ENCODE assay signal across 13 cellular contexts in the genomic region with DNA sequence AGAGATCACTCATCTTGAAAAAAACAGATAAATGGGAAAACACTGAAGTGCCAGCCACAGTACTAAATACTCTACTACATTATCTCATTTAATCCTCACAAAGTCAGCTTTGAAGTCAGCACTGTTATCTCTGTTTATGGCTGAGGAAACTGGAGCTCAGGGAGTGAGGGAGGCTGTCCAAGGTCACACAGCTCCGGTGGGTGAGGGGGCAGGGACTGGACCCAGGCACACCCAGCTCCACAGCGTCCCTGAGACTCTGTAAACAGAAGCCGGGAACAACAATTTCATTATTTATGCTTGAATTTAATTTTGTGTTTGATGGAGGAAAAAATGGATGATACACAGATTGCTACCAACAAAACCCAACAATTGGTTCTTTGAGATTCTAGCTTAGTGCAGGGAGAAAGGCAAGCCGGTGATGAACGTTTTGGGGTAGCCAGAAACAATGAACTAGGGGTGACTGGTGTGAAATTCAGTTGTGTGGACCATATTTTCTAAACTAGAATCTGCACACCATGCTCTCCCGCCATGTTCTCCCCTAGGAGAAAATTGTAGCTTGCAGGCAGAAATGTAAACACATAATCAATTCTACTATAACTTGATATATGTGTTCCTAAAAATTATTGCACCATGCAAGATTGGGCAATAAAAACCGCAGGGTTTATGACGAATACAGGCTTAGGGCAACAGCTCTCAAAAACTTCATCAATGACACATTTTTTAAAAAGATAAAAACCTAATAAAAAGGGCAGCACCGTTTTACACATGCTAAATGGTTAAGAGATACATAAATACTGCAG. TPM values are rescaled to one million over a fixed set of nuclear protein-coding genes. Genes with fewer than 3 reads are reported as not detected.
A peak's percentile ranks its signal among the peaks of the same experiment; 100 is the strongest.
DNase-seq lines count a peak whose midpoint lies in the region; ATAC-seq and TF ChIP-seq lines count a peak whose summit lies in the region.
"Had no signal": no experiment of that assay in that cellular context is flagged by ENCODE, and none has a peak within 500 bp of the region (broad histone marks: within the 10 kb centered on the region; RNA-seq: fewer than 3 reads in every experiment).

Gene GREB1, plus strand, starts transcription at position 768 of the 800 bp plus-strand sequence. CDS start 22,570 bp downstream, outside the sequence.

- TF ChIP-seq POLR2A in prostate gland (IDR thresholded peaks at IDR 0.05) (no peak), Peyer's patch (IDR thresholded peaks at IDR 0.05) (no peak)

- no peaks in the 10 kb centered on the region for H3K36me3 ChIP-seq in PC-9 (ENCODE audit: low read depth)
- no peaks in the 10 kb centered on the region for H3K36me3 ChIP-seq in prostate gland
- no peaks in the 10 kb centered on the region for H3K36me3 ChIP-seq in lower lobe of right lung
- no peaks in the 10 kb centered on the region for H3K36me3 ChIP-seq in Peyer's patch

- H2AFZ ChIP-seq in PC-9: no peak within 1 kb of the TSS

- no peak within 1 kb of the TSS for H3K4me3 ChIP-seq in HL-60 (replicated peaks; ENCODE audit: insufficient read depth, low read length)
- no peak within 1 kb of the TSS for H3K4me3 ChIP-seq in PC-9
- no peak within 1 kb of the TSS for H3K4me3 ChIP-seq in prostate gland
- no peak within 1 kb of the TSS for H3K4me3 ChIP-seq in lower lobe of right lung
- no peak within 1 kb of the TSS for H3K4me3 ChIP-seq in Peyer's patch

- H4K20me1 ChIP-seq in PC-9 (ENCODE audit: insufficient read depth): no peaks in the 10 kb centered on the region

- peak within 1 kb of the TSS; percentile 74 for H3K4me2 ChIP-seq in PC-9

- WGBS in prostate gland: 56% methylated on average over 9 of the region's 9 CpGs

- CTCF ChIA-PET in PC-9 (lab: Charles Lee): no interaction called here

- no peaks in the 10 kb centered on the region for H3K79me2 ChIP-seq in PC-9 (ENCODE audit: low read depth)

- H3K9me2 ChIP-seq in PC-9 (ENCODE audit: insufficient read depth): no peaks in the 10 kb centered on the region

- H3K4me1 ChIP-seq in PC-9 (replicated peaks; ENCODE audit: insufficient read depth) (peaks cover 42% of the 10 kb centered on the region), prostate gland (replicated peaks) (peaks cover 2% of the 10 kb centered on the region), lower lobe of right lung (no peaks in the 10 kb centered on the region), Peyer's patch (no peaks in the 10 kb centered on the region)

- intact Hi-C loops in PC-9 (cut with micrococcal nuclease; ENCODE audit: unreplicated experiment): no loop called here
- intact Hi-C loops in prostate gland (cut with DNase I): no loop called here
- intact Hi-C loops in lower lobe of right lung (cut with DNase I): no loop called here

- POLR2A ChIA-PET in PC-9 (lab: Charles Lee; ENCODE audit: unreplicated experiment): no interaction called here

- H3K27me3 ChIP-seq in HL-60 (ENCODE audit: insufficient read depth, poor library complexity, severe bottlenecking) (no peaks in the 10 kb centered on the region), PC-9 (ENCODE audit: insufficient read depth, low read depth) (peaks cover 43% of the 10 kb centered on the region), prostate gland (replicated peaks; ENCODE audit: insufficient read depth) (no peaks in the 10 kb centered on the region), lower lobe of right lung (ENCODE audit: low read depth) (peaks cover 24% of the 10 kb centered on the region), Peyer's patch (no peaks in the 10 kb centered on the region)

- no peak for ATAC-seq in GM18520 (IDR thresholded peaks at IDR 0.05; ENCODE audit: unreplicated experiment)
- ATAC-seq in lower lobe of right lung: no peak
- ATAC-seq: stimulated activated naive B cell treated with anti-CD40 and anti-IgM and Interleukin-4, amounts not matched to agents 10 μg/mL and 1 μg/mL and 100 μg/mL, for 72 hours had no signal

- no peak for TF ChIP-seq CTCF in HL-60 (IDR thresholded peaks at IDR 0.05; ENCODE audit: insufficient read depth, low read length)
- TF ChIP-seq CTCF in PC-9 (conservative IDR thresholded peaks at IDR 0.05): no peak
- no peak for TF ChIP-seq CTCF in prostate gland (IDR thresholded peaks at IDR 0.05)
- no peak for TF ChIP-seq CTCF in lower lobe of right lung (IDR thresholded peaks at IDR 0.05)
- TF ChIP-seq CTCF in Peyer's patch (IDR thresholded peaks at IDR 0.05): no peak

- no TSS peak for BruUV-seq in PC-9 (replicated peaks; lab: Mats Ljungman, UMichigan)

- H3K9me3 ChIP-seq in PC-9 (ENCODE audit: insufficient read depth, low read depth) (no peaks in the 10 kb centered on the region), prostate gland (no peaks in the 10 kb centered on the region), lower lobe of right lung (no peaks in the 10 kb centered on the region), Peyer's patch (no peaks in the 10 kb centered on the region)

- DNase-seq in HL-60 (ENCODE audit: low read depth in 1 of 2, low spot score in 1 of 2) (peak; percentile 16 to 26), PC-9 (peak in 1 of 2 experiments; percentile 86), epithelial cell of prostate (ENCODE audit: low read depth, low spot score) (peak; percentile 12), prostate gland (ENCODE audit: low spot score) (no peak), NCI-H1930 (lab: John Stamatoyannopoulos, UW) (no peak), lower lobe of right lung (no peak), Peyer's patch (no peak)
- DNase-seq: CD4-positive, CD25-positive, alpha-beta regulatory T cell; central memory CD4-positive, alpha-beta T cell; foreskin melanocyte; NCI-H2029 treated with DMSO at 0.1 percent for 48 hours; stimulated activated naive B cell treated with anti-CD40 and anti-IgM and Interleukin-4, amounts not matched to agents 10 μg/mL and 1 μg/mL and 100 μg/mL, for 72 hours had no signal

- H3F3A ChIP-seq in PC-9 (ENCODE audit: insufficient read depth, low read depth): peaks cover 34% of the 10 kb centered on the region

- H3K27ac ChIP-seq in HL-60 (replicated peaks) (no peak within 1 kb of the TSS), PC-9 (no peak within 1 kb of the TSS), epithelial cell of prostate (no peak within 1 kb of the TSS), prostate gland (no peak within 1 kb of the TSS), lower lobe of right lung (no peak within 1 kb of the TSS), Peyer's patch (no peak within 1 kb of the TSS)

RNA-seq across cellular contexts. Expression of gene GREB1, which starts in this region (rescaled TPM):
- total RNA-seq in PC-9 (2021) (0.20 and 0.37 TPM in 2 replicates), prostate gland (100 to 1,000 TPM; 224 to 392 TPM), lower lobe of right lung (2.3 TPM), Peyer's patch (1 to 10 TPM in 3 of 4 donors, under 1 TPM in 1; 0.88 to 4.1 (median 1.9) TPM)

Comparison
In these comparisons a context has a peak if more than half of its experiments do, and no peak if none do; other contexts are left out.
1. RNA of gene GREB1 (total RNA-seq): 224 to 392 TPM in prostate gland; 2.3 TPM in lower lobe of right lung (single experiment), 0.88 to 4.1 TPM in Peyer's patch and 0.20 to 0.37 TPM in PC-9; every median in the first group is over 10 times any median in the second.
2. DNase-seq: peak in HL-60 (2 of 2) and epithelial cell of prostate (single experiment); none in prostate gland (single experiment), NCI-H1930 (0 of 2), lower lobe of right lung (single experiment) and Peyer's patch (0 of 3).